In the genomic region with DNA sequence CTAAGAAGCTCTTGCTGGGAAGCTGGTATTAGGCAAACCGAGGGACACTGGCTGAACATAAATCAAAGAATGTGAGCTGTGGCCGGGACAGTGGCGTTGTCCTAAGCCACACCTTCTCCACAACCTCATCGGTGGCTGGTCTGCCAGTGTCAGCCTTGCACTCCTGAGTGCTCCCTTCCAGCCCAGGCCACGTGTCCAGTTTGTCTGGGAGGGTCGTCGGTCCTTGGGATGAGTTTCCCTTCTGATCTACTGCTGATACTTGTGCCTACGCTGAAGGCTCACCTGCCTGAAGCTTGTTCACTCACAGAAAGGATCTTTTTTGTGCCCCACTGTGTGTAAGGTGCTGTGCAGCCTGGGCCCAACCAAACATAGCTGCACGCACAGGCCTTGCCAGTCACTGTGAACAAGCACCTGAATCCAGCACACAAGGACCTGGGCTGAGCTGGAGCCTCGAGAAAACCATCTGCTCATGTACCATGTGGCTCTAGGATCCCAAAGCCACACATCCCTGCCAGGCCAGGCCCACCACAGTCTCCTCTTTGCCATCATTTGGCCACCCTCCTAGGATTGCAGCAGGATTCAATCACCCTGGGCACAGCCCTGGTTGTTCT, we compare ENCODE assay signal across 21 cellular contexts.
DNase-seq lines count a peak whose midpoint lies in the region; ATAC-seq, FAIRE-seq and TF ChIP-seq lines count a peak whose summit lies in the region.
"Had no signal": no experiment of that assay in that cellular context is flagged by ENCODE, and none has a peak within 500 bp of the region (broad histone marks: within the 10 kb centered on the region; RNA-seq: fewer than 3 reads in every experiment).

No MANE protein-coding gene starts in this region.

- no peaks in the 10 kb centered on the region for H3K9me3 Mint-ChIP-seq in WTC11
- H3K9me3 Mint-ChIP-seq: CD14-positive monocyte; CD4-positive, alpha-beta T cell; CD8-positive, alpha-beta memory T cell; HFFc6 had no signal

- H3K4me3 Mint-ChIP-seq in WTC11 = no peak overlapping the region
- H3K4me3 Mint-ChIP-seq: CD14-positive monocyte; CD4-positive, alpha-beta T cell; CD8-positive, alpha-beta memory T cell; HFFc6 had no signal

- no CpG with 5 or more reads among the region's 10 CpGs for WGBS in neuronal stem cell (ENCODE audit: extremely low coverage in 2 of 2, insufficient read length in 2 of 2, insufficient replicate concordance in 1 of 2), 2 donors
- 87 to 90% methylated on average over 10 of the region's 10 CpGs for WGBS in pancreas, 2 donors
- 88 to 92% methylated on average over 10 of the region's 10 CpGs for WGBS in sigmoid colon, 2 donors

- peak overlapping the region; percentile 64 for H2AK5ac ChIP-seq in neuronal stem cell (ENCODE audit: low read depth, low read length)

- H3K79me1 ChIP-seq in neuronal stem cell (ENCODE audit: low read depth, low read length) = no peaks in the 10 kb centered on the region

- no peak for TF ChIP-seq EP300 in sigmoid colon (IDR thresholded peaks at IDR 0.05)

- ATAC-seq in WTC11 (no peak), pancreas (no peak)

- no peaks in the 10 kb centered on the region for H3K9me3 ChIP-seq in BLaER1
- H3K9me3 ChIP-seq in BLaER1 treated with 17β-estradiol and CSF1 and Interleukin-3, amounts not matched to agents 10 nM and 100 nM (replicated peaks in 1 of 11) = no peaks in the 10 kb centered on the region
- no peaks in the 10 kb centered on the region for H3K9me3 ChIP-seq in Karpas-422 (ENCODE audit: low read length)
- no peaks in the 10 kb centered on the region for H3K9me3 ChIP-seq in neuronal stem cell (replicated peaks in 1 of 2; ENCODE audit: control insufficient read depth in 2 of 2, insufficient read depth in 1 of 2, low read depth in 1 of 2, low read length in 2 of 2)
- H3K9me3 ChIP-seq in pancreas = no peaks in the 10 kb centered on the region
- no peaks in the 10 kb centered on the region for H3K9me3 ChIP-seq in kidney (ENCODE audit: control insufficient read depth in 1 of 2, low read length in 2 of 2)
- no peaks in the 10 kb centered on the region for H3K9me3 ChIP-seq in sigmoid colon
- H3K9me3 ChIP-seq: HAP-1 had no signal

- H3K4me3 ChIP-seq in BLaER1 (no peak overlapping the region), Karpas-422 (ENCODE audit: low read length) (no peak overlapping the region), neuronal stem cell (ENCODE audit: low read length in 2 of 2) (no peak overlapping the region), pancreas (no peak overlapping the region), kidney (ENCODE audit: low read length in 2 of 2) (no peak overlapping the region), sigmoid colon (no peak overlapping the region)
- H3K4me3 ChIP-seq in BLaER1 treated with 17β-estradiol and CSF1 and Interleukin-3, amounts not matched to agents 10 nM and 100 nM = no peak overlapping the region
- H3K4me3 ChIP-seq: HAP-1 had no signal

- H3K36me3 ChIP-seq in BLaER1 (no peaks in the 10 kb centered on the region), Karpas-422 (ENCODE audit: insufficient read depth, low read length) (no peaks in the 10 kb centered on the region), neuronal stem cell (replicated peaks in 1 of 2; ENCODE audit: control insufficient read depth in 2 of 2, insufficient read depth in 2 of 2, low read length in 2 of 2) (no peaks in the 10 kb centered on the region), pancreas (no peaks in the 10 kb centered on the region), kidney (ENCODE audit: control insufficient read depth in 1 of 2, insufficient read depth in 2 of 2, low read length in 2 of 2) (no peaks in the 10 kb centered on the region), sigmoid colon (no peaks in the 10 kb centered on the region)
- H3K36me3 ChIP-seq in BLaER1 treated with 17β-estradiol and CSF1 and Interleukin-3, amounts not matched to agents 10 nM and 100 nM = no peaks in the 10 kb centered on the region
- H3K36me3 ChIP-seq: HAP-1 had no signal

- CTCF ChIA-PET in WTC11 (lab: Charles Lee) = interaction anchor here (0.9 to 1.3 kb wide), 5 partner anchors 13 to 566 kb away, joined by 3 to 4 read pairs (median 4); no protein-coding TSS in a partner anchor

- no peak overlapping the region for H3K23ac ChIP-seq in neuronal stem cell (ENCODE audit: low read depth, low read length, poor library complexity)

- FAIRE-seq in pancreas (lab: Jason Lieb, UNC) = no peak
- no peak for FAIRE-seq in kidney (lab: Jason Lieb, UNC)
- FAIRE-seq: D721Med, GM12891, GM18507, H54 had no signal

- H3K4me1 ChIP-seq in BLaER1 = peaks cover 54% of the 10 kb centered on the region
- peaks cover 14 to 57% (median 30%) of the 10 kb centered on the region in 10 experiments for H3K4me1 ChIP-seq in BLaER1 treated with 17β-estradiol and CSF1 and Interleukin-3, amounts not matched to agents 10 nM and 100 nM
- H3K4me1 ChIP-seq in Karpas-422 (ENCODE audit: low read length) = peaks cover 57% of the 10 kb centered on the region
- no peaks in the 10 kb centered on the region for H3K4me1 ChIP-seq in neuronal stem cell (ENCODE audit: control insufficient read depth in 2 of 2, insufficient read depth in 1 of 2, low read depth in 1 of 2, low read length in 2 of 2)
- no peaks in the 10 kb centered on the region for H3K4me1 ChIP-seq in pancreas
- H3K4me1 ChIP-seq in kidney (ENCODE audit: control insufficient read depth in 1 of 2, insufficient read depth in 1 of 2, low read depth in 1 of 2, low read length in 2 of 2) = no peaks in the 10 kb centered on the region
- no peaks in the 10 kb centered on the region for H3K4me1 ChIP-seq in sigmoid colon
- H3K4me1 ChIP-seq: HAP-1 had no signal

- H3K27ac Mint-ChIP-seq in WTC11 = no peak overlapping the region
- H3K27ac Mint-ChIP-seq: CD14-positive monocyte; CD4-positive, alpha-beta T cell; CD8-positive, alpha-beta memory T cell; HFFc6 had no signal

- H4K8ac ChIP-seq in neuronal stem cell (ENCODE audit: low read depth, low read length) = no peak overlapping the region

- H2BK120ac ChIP-seq in neuronal stem cell (ENCODE audit: low read depth, low read length) = no peak overlapping the region

- POLR2A ChIA-PET in WTC11 (lab: Charles Lee) = no interaction called here

- H3K36me3 Mint-ChIP-seq in WTC11 = no peaks in the 10 kb centered on the region
- H3K36me3 Mint-ChIP-seq: CD14-positive monocyte; CD8-positive, alpha-beta memory T cell had no signal

- H3K9ac ChIP-seq in BLaER1 (no peak overlapping the region), Karpas-422 (ENCODE audit: low read length) (peak overlapping the region; percentile 74; the same call in 1 of the 2 replicates), neuronal stem cell (ENCODE audit: low read depth, low read length, poor library complexity) (no peak overlapping the region), kidney (ENCODE audit: low read length in 2 of 2) (no peak overlapping the region)
- H3K9ac ChIP-seq in BLaER1 treated with 17β-estradiol and CSF1 and Interleukin-3, amounts not matched to agents 10 nM and 100 nM = no peak overlapping the region

- peak overlapping the region; percentile 21 for H3K18ac ChIP-seq in neuronal stem cell (ENCODE audit: low read length)

- H2BK5ac ChIP-seq in neuronal stem cell (ENCODE audit: low read length) = no peak overlapping the region

- H3K27me3 ChIP-seq in BLaER1 (no peaks in the 10 kb centered on the region), Karpas-422 (ENCODE audit: low read length) (no peaks in the 10 kb centered on the region), neuronal stem cell (ENCODE audit: control insufficient read depth in 3 of 3, insufficient read depth in 3 of 3, low read depth in 1 of 3, low read length in 3 of 3) (no peaks in the 10 kb centered on the region), pancreas (no peaks in the 10 kb centered on the region), sigmoid colon (no peaks in the 10 kb centered on the region)
- H3K27me3 ChIP-seq in BLaER1 treated with 17β-estradiol and CSF1 and Interleukin-3, amounts not matched to agents 10 nM and 100 nM = peaks cover 0 to 8% (median 0%) of the 10 kb centered on the region in 11 experiments; a peak in 2 of 22 replicates

- H3K9me2 ChIP-seq in Karpas-422 (replicated peaks; ENCODE audit: insufficient read depth, low read length) = no peaks in the 10 kb centered on the region

- H3K27me3 Mint-ChIP-seq in WTC11 (ENCODE audit: low read depth) = no peaks in the 10 kb centered on the region; the same call in 1 of the 2 replicates
- H3K27me3 Mint-ChIP-seq: CD4-positive, alpha-beta T cell had no signal

- H3K14ac ChIP-seq in neuronal stem cell (ENCODE audit: low read length) = no peak overlapping the region

- TF ChIP-seq CTCF in WTC11 (IDR thresholded peaks at IDR 0.05) (no peak), pancreas (IDR thresholded peaks at IDR 0.05) (no peak), kidney (IDR thresholded peaks at IDR 0.05; ENCODE audit: borderline replicate concordance, extremely low read depth, insufficient read depth) (no peak), sigmoid colon (IDR thresholded peaks at IDR 0.05) (no peak)

- H4K20me1 ChIP-seq in BLaER1 (no peaks in the 10 kb centered on the region), Karpas-422 (ENCODE audit: insufficient read depth, low read depth, low read length) (no peaks in the 10 kb centered on the region)
- no peaks in the 10 kb centered on the region for H4K20me1 ChIP-seq in BLaER1 treated with 17β-estradiol and CSF1 and Interleukin-3, amounts not matched to agents 10 nM and 100 nM

- H3K27ac ChIP-seq in BLaER1 (peak overlapping the region; percentile 84; the same call in 1 of the 2 replicates), Karpas-422 (ENCODE audit: low read length) (peak overlapping the region; percentile 83; the same call in 1 of the 2 replicates), neuronal stem cell (replicated peaks; ENCODE audit: low read length) (no peak overlapping the region), pancreas (no peak overlapping the region), kidney (ENCODE audit: low read depth in 2 of 2, low read length in 2 of 2) (no peak overlapping the region), sigmoid colon (no peak overlapping the region)
- H3K27ac ChIP-seq in BLaER1 treated with 17β-estradiol and CSF1 and Interleukin-3, amounts not matched to agents 10 nM and 100 nM = peak overlapping the region in 2 of 11 experiments; percentile 52 to 67; a peak in 3 of 22 replicates

- TF ChIP-seq POLR2A in sigmoid colon (IDR thresholded peaks at IDR 0.05) = no peak

- DNase-seq in Karpas-422 (no peak), neuronal stem cell (ENCODE audit: low spot score) (no peak), WTC11 (ENCODE audit: low spot score) (no peak), pancreas (no peak), kidney (no peak), sigmoid colon (no peak)
- DNase-seq: CD4-positive, alpha-beta T cell; CD8-positive, alpha-beta memory T cell; DMS 273 treated with DMSO at 0.1 percent for 48 hours; DMS79 treated with DMSO at 0.1 percent for 48 hours; GF-D8; GOT3; HFFc6 had no signal

- no peaks in the 10 kb centered on the region for H3K79me2 ChIP-seq in Karpas-422 (ENCODE audit: low read length)

- H3K4me2 ChIP-seq in BLaER1 (peak overlapping the region; percentile 76), Karpas-422 (ENCODE audit: low read depth, low read length, poor library complexity, severe bottlenecking) (peak overlapping the region; percentile 68), neuronal stem cell (ENCODE audit: insufficient read depth, low read length, poor library complexity, severe bottlenecking) (no peak overlapping the region)
- peak overlapping the region in 9 of 11 experiments; percentile 74 to 91 (median 82); a peak in 18 of 22 replicates for H3K4me2 ChIP-seq in BLaER1 treated with 17β-estradiol and CSF1 and Interleukin-3, amounts not matched to agents 10 nM and 100 nM

- no peak overlapping the region for H2AFZ ChIP-seq in Karpas-422 (ENCODE audit: low read length)
- H2AFZ ChIP-seq in neuronal stem cell (ENCODE audit: low read length) = no peak overlapping the region

- H2BK15ac ChIP-seq in neuronal stem cell (ENCODE audit: low read length) = no peak overlapping the region

- no peak overlapping the region for H4K91ac ChIP-seq in neuronal stem cell (ENCODE audit: low read depth, low read length, poor library complexity)

- no peak overlapping the region for H3K4ac ChIP-seq in neuronal stem cell (ENCODE audit: low read length)

- intact Hi-C loops in pancreas (cut with DNase I) (no loop called here), kidney (cut with DNase I) (no loop called here), sigmoid colon (cut with DNase I) (no loop called here)

- no peaks in the 10 kb centered on the region for H3K4me1 Mint-ChIP-seq in WTC11
- H3K4me1 Mint-ChIP-seq: CD14-positive monocyte; CD8-positive, alpha-beta memory T cell had no signal

- no peak overlapping the region for H2BK12ac ChIP-seq in neuronal stem cell (ENCODE audit: low read length)

Comparison
In these comparisons a context has a peak if more than half of its experiments do, and no peak if none do; other contexts are left out.
1. H3K27ac ChIP-seq: peak in BLaER1 (single experiment) and Karpas-422 (single experiment); none in neuronal stem cell (single experiment), pancreas (0 of 4), kidney (0 of 2) and sigmoid colon (0 of 4).